Comparison of ENCODE assay signal across 1 cellular context in the genomic region with DNA sequence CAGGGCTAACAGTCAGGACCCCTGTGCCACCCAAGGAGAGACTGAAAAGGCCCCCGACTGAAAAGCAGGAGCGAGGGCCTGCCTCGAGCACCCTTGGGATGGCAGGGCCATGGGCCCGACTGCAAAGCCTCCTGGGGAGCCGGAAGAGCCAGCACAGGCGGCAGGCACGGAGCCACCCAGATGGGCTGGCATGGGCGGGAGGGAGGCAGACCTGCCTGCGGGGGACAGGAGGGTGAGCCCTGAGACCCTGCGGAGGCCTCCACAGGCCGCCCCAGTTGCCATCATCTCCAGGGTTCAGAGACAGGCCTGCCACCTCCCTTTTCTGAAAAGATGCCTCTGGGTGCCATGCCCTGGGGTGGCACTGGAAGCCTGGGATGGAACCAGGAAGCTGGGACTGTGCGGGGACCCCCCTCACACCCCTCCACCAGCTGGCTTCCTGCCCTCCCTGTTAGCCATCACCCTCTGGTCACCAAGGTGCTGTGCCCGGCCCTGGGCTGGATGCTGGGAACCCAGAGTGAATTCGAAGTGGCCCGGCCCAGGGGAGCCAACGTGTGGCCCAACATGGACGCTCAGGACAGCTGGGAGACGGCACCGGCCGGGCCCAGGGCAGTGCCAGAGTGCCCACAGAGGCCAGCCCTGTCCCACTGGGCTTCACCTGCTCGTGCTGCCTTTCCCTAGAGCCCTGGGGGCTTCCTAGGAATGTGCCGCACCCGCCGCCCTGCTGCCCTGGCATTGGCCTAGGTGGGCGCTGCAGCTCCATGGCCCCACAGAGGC.
TF ChIP-seq lines count a peak whose summit lies in the region.

No MANE protein-coding gene starts in this region.

TF ChIP-seq in SK-N-SH, 30 proteins besides CTCF, POLR2A, EP300 and RAD21 (continued from another document):
- TF ChIP-seq, protein P1, sequence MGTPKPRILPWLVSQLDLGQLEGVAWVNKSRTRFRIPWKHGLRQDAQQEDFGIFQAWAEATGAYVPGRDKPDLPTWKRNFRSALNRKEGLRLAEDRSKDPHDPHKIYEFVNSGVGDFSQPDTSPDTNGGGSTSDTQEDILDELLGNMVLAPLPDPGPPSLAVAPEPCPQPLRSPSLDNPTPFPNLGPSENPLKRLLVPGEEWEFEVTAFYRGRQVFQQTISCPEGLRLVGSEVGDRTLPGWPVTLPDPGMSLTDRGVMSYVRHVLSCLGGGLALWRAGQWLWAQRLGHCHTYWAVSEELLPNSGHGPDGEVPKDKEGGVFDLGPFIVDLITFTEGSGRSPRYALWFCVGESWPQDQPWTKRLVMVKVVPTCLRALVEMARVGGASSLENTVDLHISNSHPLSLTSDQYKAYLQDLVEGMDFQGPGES (IDR thresholded peaks at IDR 0.05; ENCODE audit: low read depth, low read length): no peak
- no peak for TF ChIP-seq MEF2A (IDR thresholded peaks at IDR 0.05; ENCODE audit: borderline replicate concordance, low read depth)
- no peak for TF ChIP-seq FOXM1 (IDR thresholded peaks at IDR 0.05; ENCODE audit: low read depth)
- TF ChIP-seq, protein P2, sequence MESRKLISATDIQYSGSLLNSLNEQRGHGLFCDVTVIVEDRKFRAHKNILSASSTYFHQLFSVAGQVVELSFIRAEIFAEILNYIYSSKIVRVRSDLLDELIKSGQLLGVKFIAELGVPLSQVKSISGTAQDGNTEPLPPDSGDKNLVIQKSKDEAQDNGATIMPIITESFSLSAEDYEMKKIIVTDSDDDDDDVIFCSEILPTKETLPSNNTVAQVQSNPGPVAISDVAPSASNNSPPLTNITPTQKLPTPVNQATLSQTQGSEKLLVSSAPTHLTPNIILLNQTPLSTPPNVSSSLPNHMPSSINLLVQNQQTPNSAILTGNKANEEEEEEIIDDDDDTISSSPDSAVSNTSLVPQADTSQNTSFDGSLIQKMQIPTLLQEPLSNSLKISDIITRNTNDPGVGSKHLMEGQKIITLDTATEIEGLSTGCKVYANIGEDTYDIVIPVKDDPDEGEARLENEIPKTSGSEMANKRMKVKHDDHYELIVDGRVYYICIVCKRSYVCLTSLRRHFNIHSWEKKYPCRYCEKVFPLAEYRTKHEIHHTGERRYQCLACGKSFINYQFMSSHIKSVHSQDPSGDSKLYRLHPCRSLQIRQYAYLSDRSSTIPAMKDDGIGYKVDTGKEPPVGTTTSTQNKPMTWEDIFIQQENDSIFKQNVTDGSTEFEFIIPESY (IDR thresholded peaks at IDR 0.05; ENCODE audit: borderline replicate concordance, low read depth): no peak
- no peak for TF ChIP-seq TCF12 (IDR thresholded peaks at IDR 0.05)
- no peak for TF ChIP-seq TEAD4 (IDR thresholded peaks at IDR 0.05; ENCODE audit: borderline replicate concordance, insufficient read depth)
- TF ChIP-seq RFX5 (IDR thresholded peaks at IDR 0.05; ENCODE audit: low read length): no peak
- no peak for TF ChIP-seq MXI1 (IDR thresholded peaks at IDR 0.05; ENCODE audit: low read depth, low read length)
- TF ChIP-seq RCOR1 (IDR thresholded peaks at IDR 0.05; ENCODE audit: low read length): no peak
- TF ChIP-seq RXRA (IDR thresholded peaks at IDR 0.05; ENCODE audit: borderline replicate concordance, low read depth): no peak
- TF ChIP-seq, protein P3, sequence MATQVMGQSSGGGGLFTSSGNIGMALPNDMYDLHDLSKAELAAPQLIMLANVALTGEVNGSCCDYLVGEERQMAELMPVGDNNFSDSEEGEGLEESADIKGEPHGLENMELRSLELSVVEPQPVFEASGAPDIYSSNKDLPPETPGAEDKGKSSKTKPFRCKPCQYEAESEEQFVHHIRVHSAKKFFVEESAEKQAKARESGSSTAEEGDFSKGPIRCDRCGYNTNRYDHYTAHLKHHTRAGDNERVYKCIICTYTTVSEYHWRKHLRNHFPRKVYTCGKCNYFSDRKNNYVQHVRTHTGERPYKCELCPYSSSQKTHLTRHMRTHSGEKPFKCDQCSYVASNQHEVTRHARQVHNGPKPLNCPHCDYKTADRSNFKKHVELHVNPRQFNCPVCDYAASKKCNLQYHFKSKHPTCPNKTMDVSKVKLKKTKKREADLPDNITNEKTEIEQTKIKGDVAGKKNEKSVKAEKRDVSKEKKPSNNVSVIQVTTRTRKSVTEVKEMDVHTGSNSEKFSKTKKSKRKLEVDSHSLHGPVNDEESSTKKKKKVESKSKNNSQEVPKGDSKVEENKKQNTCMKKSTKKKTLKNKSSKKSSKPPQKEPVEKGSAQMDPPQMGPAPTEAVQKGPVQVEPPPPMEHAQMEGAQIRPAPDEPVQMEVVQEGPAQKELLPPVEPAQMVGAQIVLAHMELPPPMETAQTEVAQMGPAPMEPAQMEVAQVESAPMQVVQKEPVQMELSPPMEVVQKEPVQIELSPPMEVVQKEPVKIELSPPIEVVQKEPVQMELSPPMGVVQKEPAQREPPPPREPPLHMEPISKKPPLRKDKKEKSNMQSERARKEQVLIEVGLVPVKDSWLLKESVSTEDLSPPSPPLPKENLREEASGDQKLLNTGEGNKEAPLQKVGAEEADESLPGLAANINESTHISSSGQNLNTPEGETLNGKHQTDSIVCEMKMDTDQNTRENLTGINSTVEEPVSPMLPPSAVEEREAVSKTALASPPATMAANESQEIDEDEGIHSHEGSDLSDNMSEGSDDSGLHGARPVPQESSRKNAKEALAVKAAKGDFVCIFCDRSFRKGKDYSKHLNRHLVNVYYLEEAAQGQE (IDR thresholded peaks at IDR 0.05; ENCODE audit: low read depth, low read length): no peak
- no peak for TF ChIP-seq FOSL2 (IDR thresholded peaks at IDR 0.05; ENCODE audit: borderline replicate concordance, low read depth)
- no peak for TF ChIP-seq SIN3A (IDR thresholded peaks at IDR 0.05; ENCODE audit: borderline replicate concordance, low read depth, low read length)
- TF ChIP-seq GABPA (IDR thresholded peaks at IDR 0.05; ENCODE audit: low read depth): no peak
